1 cellular context compared by ENCODE assay signal in genomic region chr4:3461515-3462291, GRCh38.
TF ChIP-seq lines count a peak whose summit lies in the region.

No MANE protein-coding gene starts in this region.

TF ChIP-seq in HepG2, 621 proteins besides CTCF, POLR2A, EP300 and RAD21 (continued from another document):
- TF ChIP-seq, protein P1, sequence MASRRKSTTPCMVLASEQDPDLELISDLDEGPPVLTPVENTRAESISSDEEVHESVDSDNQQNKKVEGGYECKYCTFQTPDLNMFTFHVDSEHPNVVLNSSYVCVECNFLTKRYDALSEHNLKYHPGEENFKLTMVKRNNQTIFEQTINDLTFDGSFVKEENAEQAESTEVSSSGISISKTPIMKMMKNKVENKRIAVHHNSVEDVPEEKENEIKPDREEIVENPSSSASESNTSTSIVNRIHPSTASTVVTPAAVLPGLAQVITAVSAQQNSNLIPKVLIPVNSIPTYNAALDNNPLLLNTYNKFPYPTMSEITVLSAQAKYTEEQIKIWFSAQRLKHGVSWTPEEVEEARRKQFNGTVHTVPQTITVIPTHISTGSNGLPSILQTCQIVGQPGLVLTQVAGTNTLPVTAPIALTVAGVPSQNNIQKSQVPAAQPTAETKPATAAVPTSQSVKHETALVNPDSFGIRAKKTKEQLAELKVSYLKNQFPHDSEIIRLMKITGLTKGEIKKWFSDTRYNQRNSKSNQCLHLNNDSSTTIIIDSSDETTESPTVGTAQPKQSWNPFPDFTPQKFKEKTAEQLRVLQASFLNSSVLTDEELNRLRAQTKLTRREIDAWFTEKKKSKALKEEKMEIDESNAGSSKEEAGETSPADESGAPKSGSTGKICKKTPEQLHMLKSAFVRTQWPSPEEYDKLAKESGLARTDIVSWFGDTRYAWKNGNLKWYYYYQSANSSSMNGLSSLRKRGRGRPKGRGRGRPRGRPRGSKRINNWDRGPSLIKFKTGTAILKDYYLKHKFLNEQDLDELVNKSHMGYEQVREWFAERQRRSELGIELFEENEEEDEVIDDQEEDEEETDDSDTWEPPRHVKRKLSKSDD (CRISPR knock-in tag; IDR thresholded peaks at IDR 0.05; ENCODE audit: low read depth), result no peak
- TF ChIP-seq ZNF292 (CRISPR knock-in tag; IDR thresholded peaks at IDR 0.05; ENCODE audit: borderline replicate concordance, low read depth) (no peak), GPN1 (CRISPR knock-in tag; IDR thresholded peaks at IDR 0.05; ENCODE audit: borderline replicate concordance) (no peak), ZNF562 (CRISPR knock-in tag; IDR thresholded peaks at IDR 0.05; ENCODE audit: borderline replicate concordance) (no peak), MED13 (CRISPR knock-in tag; IDR thresholded peaks at IDR 0.05) (no peak), ZNF780A (CRISPR knock-in tag; IDR thresholded peaks at IDR 0.05) (no peak), NFIB (CRISPR knock-in tag; IDR thresholded peaks at IDR 0.05; ENCODE audit: borderline replicate concordance) (peak; percentile 51; the same call in 1 of the 2 replicates)
